ENCODE assay signal across 18 cellular contexts in the genomic region with DNA sequence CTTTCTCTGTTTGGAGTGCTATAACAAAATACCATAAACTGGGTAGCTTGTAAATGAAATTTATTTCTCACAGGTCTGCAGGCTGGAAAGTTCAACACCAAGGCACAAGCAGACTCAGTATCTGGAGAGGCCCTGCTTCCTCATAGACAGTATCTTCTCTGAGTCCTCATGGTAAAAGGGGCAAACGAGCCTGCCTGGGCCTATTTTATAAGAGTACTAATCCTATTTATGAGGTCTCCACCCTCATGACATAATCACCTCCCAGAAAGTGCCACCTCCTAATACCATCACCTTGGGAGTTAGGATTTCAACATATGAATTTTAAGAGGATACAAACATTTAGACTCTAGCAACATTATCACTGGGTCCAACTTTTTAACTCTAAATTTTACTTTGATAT.
DNase-seq lines count a peak whose midpoint lies in the region; ATAC-seq, FAIRE-seq and TF ChIP-seq lines count a peak whose summit lies in the region.
"Had no signal": no experiment of that assay in that cellular context is flagged by ENCODE, and none has a peak within 500 bp of the region (broad histone marks: within the 10 kb centered on the region; RNA-seq: fewer than 3 reads in every experiment).

No MANE protein-coding gene starts in this region.

- dilution Hi-C loops in keratinocyte (cut with MboI; ENCODE audit: extremely low pct_ligation_motif_present, low sequenced_read_pairs) = no loop called here

- H3K4me1 ChIP-seq in HCT116 (ENCODE audit: control insufficient read depth in 1 of 2, insufficient read depth in 2 of 2, low read length in 2 of 2) = peaks cover 0 to 9% of the 10 kb centered on the region in 2 experiments; a peak in 2 of 4 replicates
- peaks cover 11% of the 10 kb centered on the region for H3K4me1 ChIP-seq in keratinocyte (ENCODE audit: control insufficient read depth, extremely low read depth, insufficient read depth, low read length)
- H3K4me1 ChIP-seq in Peyer's patch = no peaks in the 10 kb centered on the region
- H3K4me1 ChIP-seq: BLaER1 treated with 17β-estradiol and CSF1 and Interleukin-3, amounts not matched to agents 10 nM and 100 nM; HAP-1 had no signal

- no peak for TF ChIP-seq RAD21 in HCT116 (IDR thresholded peaks at IDR 0.05; ENCODE audit: low read depth)

- CTCF ChIA-PET in Calu3 (lab: Charles Lee) = no interaction called here
- CTCF ChIA-PET in HCT116 (lab: Charles Lee) = no interaction called here

- TF ChIP-seq CTCF in Calu3 (IDR thresholded peaks at IDR 0.05; ENCODE audit: unreplicated experiment) = no peak
- TF ChIP-seq CTCF in HCT116 (IDR thresholded peaks at IDR 0.05 in 2 of 3, conservative IDR thresholded peaks at IDR 0.05 in 1 of 3; ENCODE audit: borderline replicate concordance in 1 of 3, insufficient read depth in 1 of 3, low read depth in 2 of 3, low read length in 2 of 3) = no peak
- TF ChIP-seq CTCF in epithelial cell of esophagus (IDR thresholded peaks at IDR 0.05; ENCODE audit: insufficient read depth, low read depth, low read length, missing control alignments) = no peak
- TF ChIP-seq CTCF in keratinocyte (optimal IDR thresholded peaks at IDR 0.05 in 1 of 3, IDR thresholded peaks at IDR 0.05 in 1 of 3, conservative IDR thresholded peaks at IDR 0.05 in 1 of 3; ENCODE audit: extremely low read depth in 1 of 3, insufficient read depth in 2 of 3, low read length in 3 of 3) = no peak
- no peak for TF ChIP-seq CTCF in Peyer's patch (IDR thresholded peaks at IDR 0.05)

- no peak for TF ChIP-seq POLR2A in HCT116 (IDR thresholded peaks at IDR 0.05; ENCODE audit: borderline replicate concordance, extremely low read depth, insufficient read depth, insufficient read length)
- TF ChIP-seq POLR2A in Peyer's patch (IDR thresholded peaks at IDR 0.05) = no peak

- POLR2A ChIA-PET in HCT116 (lab: Charles Lee) = no interaction called here

- no peak for FAIRE-seq in keratinocyte (lab: Jason Lieb, UNC)
- FAIRE-seq: D721Med, G401.6, GM12891, GM19239, HepG2 had no signal

- H3K79me2 ChIP-seq in HCT116 (ENCODE audit: insufficient read depth, low read length) = no peaks in the 10 kb centered on the region
- no peaks in the 10 kb centered on the region for H3K79me2 ChIP-seq in keratinocyte (ENCODE audit: control insufficient read depth, insufficient read depth, low read length)

- ATAC-seq in HCT116 (no peak), HG02973 (IDR thresholded peaks at IDR 0.05; ENCODE audit: unreplicated experiment) (no peak)
- ATAC-seq in activated CD4-positive, CD25-positive, alpha-beta regulatory T cell treated with anti-CD3 and anti-CD28 coated beads, Interleukin-2, amount 50 U/mL, for 24 hours = no peak
- ATAC-seq: CD8-positive, alpha-beta T cell; HepG2 had no signal

- RAD21 ChIA-PET in HCT116 (lab: Charles Lee; ENCODE audit: low non-redundant PET in 1 of 2, low total read pairs in 2 of 2, uncharacterized antibody in 2 of 2, unreplicated experiment in 2 of 2) = no interaction called here

- H3K27me3 ChIP-seq in HCT116 (ENCODE audit: insufficient read depth, low read length) (no peaks in the 10 kb centered on the region), keratinocyte (ENCODE audit: control insufficient read depth, extremely low read depth, insufficient read depth, low read length) (no peaks in the 10 kb centered on the region), Peyer's patch (no peaks in the 10 kb centered on the region)
- H3K27me3 ChIP-seq: BLaER1 treated with 17β-estradiol and CSF1 and Interleukin-3, amounts not matched to agents 10 nM and 100 nM had no signal

- peaks cover 3% of the 10 kb centered on the region for H3K9me3 Mint-ChIP-seq in Calu3 (ENCODE audit: low read depth, unreplicated experiment)

- H3K4me3 Mint-ChIP-seq in Calu3 (ENCODE audit: low read depth, unreplicated experiment) = no peak overlapping the region
- H3K4me3 Mint-ChIP-seq: B cell; CD8-positive, alpha-beta T cell; IgD-negative memory B cell had no signal

- H3K9ac ChIP-seq in HCT116 (ENCODE audit: low read length) = no peak overlapping the region
- no peak overlapping the region for H3K9ac ChIP-seq in keratinocyte (ENCODE audit: control insufficient read depth, extremely low read depth, insufficient read depth, low read length)
- H3K9ac ChIP-seq: BLaER1 treated with 17β-estradiol and CSF1 and Interleukin-3, amounts not matched to agents 10 nM and 100 nM; GM23248 had no signal

- peak overlapping the region; percentile 30 for H3K27ac Mint-ChIP-seq in Calu3 (ENCODE audit: unreplicated experiment)
- H3K27ac Mint-ChIP-seq: B cell; CD8-positive, alpha-beta T cell; IgD-negative memory B cell had no signal

- H3K27ac ChIP-seq in HCT116 (ENCODE audit: low read depth, low read length) = no peak overlapping the region
- peak overlapping the region; percentile 64 for H3K27ac ChIP-seq in keratinocyte (ENCODE audit: control insufficient read depth, insufficient read depth, low read length)
- no peak overlapping the region for H3K27ac ChIP-seq in Peyer's patch
- H3K27ac ChIP-seq: BLaER1 treated with 17β-estradiol and CSF1 and Interleukin-3, amounts not matched to agents 10 nM and 100 nM; GM23248 had no signal

- no peak for DNase-seq in Calu3
- DNase-seq in HCT116 (ENCODE audit: low read depth, low spot score) = no peak
- DNase-seq in epithelial cell of esophagus (ENCODE audit: low read depth) = peak; percentile 68
- no peak for DNase-seq in keratinocyte (ENCODE audit: low read depth, low spot score)
- no peak for DNase-seq in Peyer's patch
- DNase-seq: CD8-positive, alpha-beta T cell; GM23248 had no signal

- H4K20me1 ChIP-seq in HCT116 (ENCODE audit: insufficient read depth) (no peaks in the 10 kb centered on the region), keratinocyte (ENCODE audit: control insufficient read depth, extremely low read depth, insufficient read depth, low read length) (no peaks in the 10 kb centered on the region)
- H4K20me1 ChIP-seq: BLaER1 treated with 17β-estradiol and CSF1 and Interleukin-3, amounts not matched to agents 10 nM and 100 nM had no signal

- H3K36me3 Mint-ChIP-seq in Calu3 (ENCODE audit: insufficient read depth, unreplicated experiment) = no peaks in the 10 kb centered on the region
- H3K36me3 Mint-ChIP-seq: CD8-positive, alpha-beta T cell had no signal

- H3K9me3 ChIP-seq in HCT116 (ENCODE audit: control insufficient read depth in 1 of 2, insufficient read depth in 1 of 2, low read depth in 1 of 2, low read length in 2 of 2) (peaks cover 7 to 8% of the 10 kb centered on the region in 2 experiments; a peak in 1 of 4 replicates), keratinocyte (ENCODE audit: control insufficient read depth, low read depth, low read length) (peaks cover 6% of the 10 kb centered on the region), Peyer's patch (peaks cover 0 to 5% (median 0%) of the 10 kb centered on the region in 4 donors)
- H3K9me3 ChIP-seq: HAP-1 had no signal

- H3K9me1 ChIP-seq in keratinocyte (ENCODE audit: control insufficient read depth, extremely low read depth, insufficient read depth, low read length) = no peaks in the 10 kb centered on the region

- peak overlapping the region; percentile 63 for H2AFZ ChIP-seq in HCT116 (ENCODE audit: low read depth, low read length, poor library complexity, severe bottlenecking)
- no peak overlapping the region for H2AFZ ChIP-seq in keratinocyte (ENCODE audit: control insufficient read depth, low read length)
- H2AFZ ChIP-seq: GM23248 had no signal

- no peak overlapping the region for H3K4me2 ChIP-seq in HCT116 (ENCODE audit: low read length)
- H3K4me2 ChIP-seq in keratinocyte (ENCODE audit: control insufficient read depth, extremely low read depth, insufficient read depth, low read depth, low read length) = peak overlapping the region; percentile 29
- H3K4me2 ChIP-seq: BLaER1 treated with 17β-estradiol and CSF1 and Interleukin-3, amounts not matched to agents 10 nM and 100 nM had no signal

- H3K4me1 Mint-ChIP-seq in Calu3 (ENCODE audit: low read depth, unreplicated experiment) = no peaks in the 10 kb centered on the region
- H3K4me1 Mint-ChIP-seq: B cell had no signal

- BruUV-seq in Calu3 (replicated peaks; lab: Mats Ljungman, UMichigan) (no TSS peak), HCT116 (replicated peaks; lab: Mats Ljungman, UMichigan) (no TSS peak)

- H3K4me3 ChIP-seq in HCT116 (replicated peaks in 1 of 2; ENCODE audit: low read depth in 1 of 2, low read length in 2 of 2) = no peak overlapping the region
- H3K4me3 ChIP-seq in epithelial cell of esophagus (ENCODE audit: low read length) = no peak overlapping the region
- no peak overlapping the region for H3K4me3 ChIP-seq in keratinocyte (ENCODE audit: control insufficient read depth in 2 of 3, extremely low read depth in 1 of 3, insufficient read depth in 2 of 3, low read depth in 1 of 3, low read length in 3 of 3)
- no peak overlapping the region for H3K4me3 ChIP-seq in Peyer's patch
- H3K4me3 ChIP-seq: BLaER1 treated with 17β-estradiol and CSF1 and Interleukin-3, amounts not matched to agents 10 nM and 100 nM; GM23248; HAP-1 had no signal

- H3K9me2 ChIP-seq in HCT116 (ENCODE audit: insufficient read depth) = no peaks in the 10 kb centered on the region

- intact Hi-C loops in Calu3 (cut with micrococcal nuclease; ENCODE audit: unreplicated experiment) (no loop called here), HCT116 (cut with micrococcal nuclease) (no loop called here)

- no peaks in the 10 kb centered on the region for H3K36me3 ChIP-seq in HCT116 (ENCODE audit: control insufficient read depth in 1 of 2, insufficient read depth in 2 of 2, low read length in 2 of 2)
- H3K36me3 ChIP-seq in keratinocyte (ENCODE audit: control insufficient read depth in 2 of 2, extremely low read depth in 1 of 2, insufficient read depth in 2 of 2, low read length in 2 of 2) = no peaks in the 10 kb centered on the region
- H3K36me3 ChIP-seq in Peyer's patch = no peaks in the 10 kb centered on the region
- H3K36me3 ChIP-seq: BLaER1 treated with 17β-estradiol and CSF1 and Interleukin-3, amounts not matched to agents 10 nM and 100 nM; HAP-1 had no signal

- H3K27me3 Mint-ChIP-seq in Calu3 (ENCODE audit: unreplicated experiment) = no peaks in the 10 kb centered on the region
- H3K27me3 Mint-ChIP-seq: B cell, IgD-negative memory B cell had no signal

TF ChIP-seq in HCT116, 20 proteins besides CTCF, POLR2A, EP300 and RAD21 (continues in another document):
- TF ChIP-seq JUND (IDR thresholded peaks at IDR 0.05) = no peak
- no peak for TF ChIP-seq EGR1 (IDR thresholded peaks at IDR 0.05; ENCODE audit: low read depth)
- TF ChIP-seq, protein P1, sequence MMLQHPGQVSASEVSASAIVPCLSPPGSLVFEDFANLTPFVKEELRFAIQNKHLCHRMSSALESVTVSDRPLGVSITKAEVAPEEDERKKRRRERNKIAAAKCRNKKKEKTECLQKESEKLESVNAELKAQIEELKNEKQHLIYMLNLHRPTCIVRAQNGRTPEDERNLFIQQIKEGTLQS (IDR thresholded peaks at IDR 0.05) = no peak
- TF ChIP-seq, protein P2, sequence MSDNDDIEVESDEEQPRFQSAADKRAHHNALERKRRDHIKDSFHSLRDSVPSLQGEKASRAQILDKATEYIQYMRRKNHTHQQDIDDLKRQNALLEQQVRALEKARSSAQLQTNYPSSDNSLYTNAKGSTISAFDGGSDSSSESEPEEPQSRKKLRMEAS (IDR thresholded peaks at IDR 0.05) = no peak
- no peak for TF ChIP-seq ZFX (IDR thresholded peaks at IDR 0.05)
- TF ChIP-seq FOSL1 (IDR thresholded peaks at IDR 0.05; ENCODE audit: low read depth) = no peak
